ENCODE assay signal across 29 cellular contexts in genomic region chr3:87834327-87834726, GRCh38. TPM values are rescaled to one million over a fixed set of nuclear protein-coding genes. Genes with fewer than 3 reads are reported as not detected.
"Had no signal": no experiment of that assay in that cellular context is flagged by ENCODE, and none has a peak within 500 bp of the region (broad histone marks: within the 10 kb centered on the region; RNA-seq: fewer than 3 reads in every experiment).

No MANE protein-coding gene starts in this region.

- DNase-seq: dermis blood vessel endothelial cell; dorsolateral prefrontal cortex; effector CD4-positive, alpha-beta T cell; effector memory CD4-positive, alpha-beta T cell; foreskin keratinocyte; glutamatergic neuron; head of caudate nucleus; heart right ventricle; hippocampal formation; islet precursor cell; left cardiac atrium; left lung; left ventricle myocardium superior; lower lobe of right lung; mesenchymal stem cell; mucosa of descending colon; naive B cell had no signal

- H3K27me3 ChIP-seq: dorsolateral prefrontal cortex, esophagus muscularis mucosa, foreskin keratinocyte, gastroesophageal sphincter, heart right ventricle, left lung had no signal

- H3K4me3 ChIP-seq: coronary artery, dorsolateral prefrontal cortex, esophagus muscularis mucosa, gastroesophageal sphincter, heart right ventricle, left lung, lower lobe of right lung, mucosa of descending colon had no signal

- H3K36me3 ChIP-seq: esophagus muscularis mucosa, gastroesophageal sphincter, heart right ventricle, left lung, lower lobe of right lung had no signal

- H3K9me3 ChIP-seq: lower lobe of right lung had no signal

- H3K4me1 ChIP-seq: esophagus muscularis mucosa, foreskin keratinocyte, gastroesophageal sphincter, left lung, lower lobe of right lung had no signal

- H3K27ac ChIP-seq: coronary artery, dorsolateral prefrontal cortex, esophagus muscularis mucosa, foreskin keratinocyte, gastroesophageal sphincter, heart right ventricle, left lung, lower lobe of right lung had no signal

- ATAC-seq: foreskin keratinocyte, gastroesophageal sphincter, heart right ventricle, left cardiac atrium, left lung, left ventricle myocardium superior, lower lobe of right lung, mucosa of descending colon had no signal

- FAIRE-seq: colon, endothelial cell of umbilical vein, frontal cortex had no signal

RNA-seq across cellular contexts. Expression of gene HTR1F, which starts 41.8 kb away (rescaled TPM):
- total RNA-seq: dermis blood vessel endothelial cell, endothelial cell of umbilical vein, epithelial cell of proximal tubule, fibroblast of lung, foreskin keratinocyte, kidney epithelial cell, lung microvascular endothelial cell, mesothelial cell of epicardium, myocyte had no signal
- polyA plus RNA-seq: endothelial cell of umbilical vein, foreskin keratinocyte had no signal
